ENCODE assay signal across 9 cellular contexts in genomic region chr4:38803833-38804653, GRCh38. TPM values are rescaled to one million over a fixed set of nuclear protein-coding genes. Genes with fewer than 3 reads are reported as not detected.
DNase-seq lines count a peak whose midpoint lies in the region; ATAC-seq, FAIRE-seq and TF ChIP-seq lines count a peak whose summit lies in the region.
"Had no signal": no experiment of that assay in that cellular context is flagged by ENCODE, and none has a peak within 500 bp of the region (broad histone marks: within the 10 kb centered on the region; RNA-seq: fewer than 3 reads in every experiment).

No MANE protein-coding gene starts in this region.

- no peaks in the 10 kb centered on the region for H3K9me2 ChIP-seq in GM23248 (ENCODE audit: insufficient read depth)

- H3K4me3 ChIP-seq in GM23248 (no peak overlapping the region), esophagus squamous epithelium (peak overlapping the region; percentile 3 to 62 (median 35)), psoas muscle (peak overlapping the region; percentile 52)

- H3K9me3 ChIP-seq in GM23248 (ENCODE audit: low read depth) (no peaks in the 10 kb centered on the region), esophagus squamous epithelium (peaks cover 0 to 2% (median 0%) of the 10 kb centered on the region in 3 donors), psoas muscle (no peaks in the 10 kb centered on the region)

- 0 out of 2 replicates have a peak, but pooled peaks have one; percentile 24 for TF ChIP-seq POLR2A in GM12892 (IDR thresholded peaks at IDR 0.05; ENCODE audit: low read depth, low read length)
- TF ChIP-seq POLR2A in esophagus squamous epithelium (IDR thresholded peaks at IDR 0.05): no peak

- peak overlapping the region; percentile 71 for H2AFZ ChIP-seq in GM23248

- peak; percentile 94 for FAIRE-seq in GM12892 (lab: Jason Lieb, UNC)

- H3K27ac ChIP-seq in GM23248 (no peak overlapping the region), esophagus squamous epithelium (peak overlapping the region; percentile 59 to 88 (median 84)), psoas muscle (peak overlapping the region; percentile 11)

- no peaks in the 10 kb centered on the region for H3F3A ChIP-seq in GM23248 (ENCODE audit: insufficient read depth)

- H3K36me3 ChIP-seq in GM23248 (ENCODE audit: low read depth) (no peaks in the 10 kb centered on the region), esophagus squamous epithelium (peaks cover 0 to 19% (median 0%) of the 10 kb centered on the region in 3 donors), psoas muscle (ENCODE audit: insufficient read depth in 1 of 2, low read depth in 1 of 2) (no peaks in the 10 kb centered on the region)

- H3K79me2 ChIP-seq in GM23248 (ENCODE audit: insufficient read depth): no peaks in the 10 kb centered on the region

- peaks cover 8% of the 10 kb centered on the region for H3K4me1 ChIP-seq in GM23248 (ENCODE audit: insufficient read depth)
- peaks cover 0 to 32% (median 9%) of the 10 kb centered on the region in 3 donors for H3K4me1 ChIP-seq in esophagus squamous epithelium
- peaks cover 4% of the 10 kb centered on the region for H3K4me1 ChIP-seq in psoas muscle

- 36 to 42% methylated on average over 6 of the region's 6 CpGs for WGBS in GM23248 (ENCODE audit: low coverage in 1 of 2, low lambda C conversion rate in 2 of 2, missing lambda C conversion rate in 2 of 2), 2 experiments
- 12 to 13% methylated on average over 6 of the region's 6 CpGs for WGBS in esophagus squamous epithelium, 2 donors
- 29 to 48% (median 34%) methylated on average over 6 of the region's 6 CpGs for WGBS in psoas muscle, 3 donors

- H3K27me3 ChIP-seq in GM23248 (replicated peaks; ENCODE audit: insufficient read depth) (no peaks in the 10 kb centered on the region), esophagus squamous epithelium (no peaks in the 10 kb centered on the region), psoas muscle (ENCODE audit: insufficient read depth in 3 of 3, low read length in 2 of 3) (no peaks in the 10 kb centered on the region)

- H3K4me2 ChIP-seq in GM23248 (ENCODE audit: unreplicated experiment): no peak overlapping the region

- DNase-seq in GM12892 (ENCODE audit: insufficient read length) (no peak), GM23248 (no peak), RPMI8226 (peak; percentile 37), esophagus squamous epithelium (lab: John Stamatoyannopoulos, UW) (no peak), psoas muscle (no peak), EL (no peak), NCI-H2227 treated with DMSO at 0.1 percent for 48 hours (lab: John Stamatoyannopoulos, UW) (no peak), NCI-H146 (lab: John Stamatoyannopoulos, UW) (no peak)

- no peaks in the 10 kb centered on the region for H4K20me1 ChIP-seq in GM23248 (ENCODE audit: insufficient read depth)

- no peak overlapping the region for H3K9ac ChIP-seq in GM23248

- peak in 1 of 4 donors; percentile 56 for ATAC-seq in psoas muscle

- TF ChIP-seq CTCF in esophagus squamous epithelium (IDR thresholded peaks at IDR 0.05): no peak
- no peak for TF ChIP-seq CTCF in psoas muscle (IDR thresholded peaks at IDR 0.05)

- intact Hi-C loops in esophagus squamous epithelium (cut with DNase I): no loop called here
- intact Hi-C loops in psoas muscle (cut with DNase I): no loop called here

- in situ Hi-C loops in GM23248 (cut with MboI): no loop called here

RNA-seq across cellular contexts. Expression of gene TLR1, which starts 0.5 kb away (rescaled TPM):
- 15.9 TPM for polyA plus RNA-seq in GM12892 (2012; ENCODE audit: missing spikeins)
- total RNA-seq in GM23248 (2014; rRNA removed; shearing (Covaris generic)): not detected in 2 replicates
- polyA plus RNA-seq in GM23248 (2016; fragmentation: Nextera tagmentation; extraction: Ambion mirVana): 0.11 TPM in 1 of 2 replicates, not detected in the other
- 10 to 100 TPM in 2 of 4 donors, 1 to 10 TPM in 2; 2.5 to 11.3 (median 10.3) TPM for total RNA-seq in esophagus squamous epithelium
- 1 to 10 TPM; 1.7 to 4.1 (median 2.3) TPM for total RNA-seq in psoas muscle
- under 1 TPM; 0.22 to 0.68 (median 0.61) TPM for polyA plus RNA-seq in psoas muscle

RNA-seq across cellular contexts. Expression of gene TLR10, which starts 21.3 kb away (rescaled TPM):
- 64.3 TPM for polyA plus RNA-seq in GM12892 (2012; ENCODE audit: missing spikeins)
- not detected in 2 replicates for total RNA-seq in GM23248 (2014; rRNA removed; shearing (Covaris generic))
- not detected in 2 replicates for polyA plus RNA-seq in GM23248 (2016; fragmentation: Nextera tagmentation; extraction: Ambion mirVana)
- total RNA-seq in esophagus squamous epithelium: under 1 TPM in 3 of 4 donors, not detected in 1; 0.09 to 0.38 (median 0.38) TPM
- total RNA-seq in psoas muscle: under 1 TPM in 3 of 4 donors, not detected in 1; 0.11 to 0.17 (median 0.15) TPM
- under 1 TPM in 2 of 3 donors, not detected in 1; 0.01 TPM for polyA plus RNA-seq in psoas muscle
- total RNA-seq: glomerular endothelial cell had no signal

RNA-seq across cellular contexts. Expression of gene TLR6, which starts 52.6 kb away (rescaled TPM):
- polyA plus RNA-seq in GM12892 (2012; ENCODE audit: missing spikeins): 15.0 TPM
- 0.76 and 3.4 TPM in 2 replicates for total RNA-seq in GM23248 (2014; rRNA removed; shearing (Covaris generic))
- polyA plus RNA-seq in GM23248 (2016; fragmentation: Nextera tagmentation; extraction: Ambion mirVana) (0.36 and 0.37 TPM in 2 replicates), psoas muscle (under 1 TPM; 0.12 to 0.31 (median 0.13) TPM)
- total RNA-seq in esophagus squamous epithelium (1 to 10 TPM; 1.1 to 3.3 (median 2.5) TPM), psoas muscle (1 to 10 TPM in 3 of 4 donors, under 1 TPM in 1; 0.79 to 1.3 (median 1.2) TPM)
